ENCODE assay signal across 30 cellular contexts in the genomic region with DNA sequence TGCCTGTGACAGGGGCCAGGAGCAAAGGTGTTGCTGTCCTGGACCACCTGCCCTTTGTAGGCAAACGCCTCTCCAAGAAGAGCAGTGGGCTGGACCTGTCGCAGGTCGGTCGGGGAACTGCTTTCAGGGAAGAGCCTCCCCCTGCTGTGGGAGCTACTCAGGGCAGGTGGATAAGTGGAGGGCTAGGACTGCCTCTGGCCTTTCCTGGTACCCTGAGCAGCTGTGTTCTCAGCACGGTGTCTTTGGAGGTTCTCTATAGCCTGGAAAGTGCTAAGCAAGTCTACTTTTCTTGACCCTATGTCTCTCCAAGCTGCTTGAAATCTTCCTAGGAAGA. TPM values are rescaled to one million over a fixed set of nuclear protein-coding genes. Genes with fewer than 3 reads are reported as not detected.
A peak's percentile ranks its signal among the peaks of the same experiment; 100 is the strongest.
DNase-seq lines count a peak whose midpoint lies in the region; ATAC-seq, FAIRE-seq and TF ChIP-seq lines count a peak whose summit lies in the region.
"Had no signal": no experiment of that assay in that cellular context is flagged by ENCODE, and none has a peak within 500 bp of the region (broad histone marks: within the 10 kb centered on the region; RNA-seq: fewer than 3 reads in every experiment).

No MANE protein-coding gene starts in this region.

- no peak overlapping the region for H3K27ac Mint-ChIP-seq in H9
- H3K27ac Mint-ChIP-seq in stimulated activated effector memory CD8-positive, alpha-beta T cell treated with anti-CD3 and anti-CD28 coated beads, Interleukin-12 subunit alpha, Interleukin-12 subunit beta, amount 100 ng/mL, for 72 hours = peak overlapping the region; percentile 21
- H3K27ac Mint-ChIP-seq: CD14-positive monocyte; CD8-positive, alpha-beta memory T cell had no signal

- TF ChIP-seq CTCF in H9 (conservative IDR thresholded peaks at IDR 0.05) = 0 out of 3 replicates have a peak, but pooled peaks have one; percentile 12
- no peak for TF ChIP-seq CTCF in K562 (IDR thresholded peaks at IDR 0.05 in 2 of 3, conservative IDR thresholded peaks at IDR 0.05 in 1 of 3; ENCODE audit: insufficient read depth in 2 of 3, low read depth in 1 of 3, low read length in 3 of 3)
- TF ChIP-seq CTCF in esophagus muscularis mucosa (IDR thresholded peaks at IDR 0.05) = no peak

- no peaks in the 10 kb centered on the region for H3K9me1 ChIP-seq in K562 (ENCODE audit: control insufficient read depth, insufficient read depth, low read length)

- BruUV-seq in K562 (replicated peaks; lab: Mats Ljungman, UMichigan) = no TSS peak

- no peak overlapping the region for H3K18ac ChIP-seq in H9 (ENCODE audit: insufficient read length, low read depth, low read length)

- POLR2A ChIA-PET in K562 (lab: Yijun Ruan, JAX) = no interaction called here

- no peak overlapping the region for H2BK12ac ChIP-seq in H9 (ENCODE audit: insufficient read length, low read depth, low read length)

- H3K9me3 Mint-ChIP-seq in H9 = no peaks in the 10 kb centered on the region
- H3K9me3 Mint-ChIP-seq in stimulated activated effector memory CD8-positive, alpha-beta T cell treated with anti-CD3 and anti-CD28 coated beads, Interleukin-12 subunit alpha, Interleukin-12 subunit beta, amount 100 ng/mL, for 72 hours = no peaks in the 10 kb centered on the region
- H3K9me3 Mint-ChIP-seq: CD8-positive, alpha-beta memory T cell had no signal

- H3K9ac ChIP-seq in H9 (ENCODE audit: extremely low read depth, insufficient read length, low read length) (no peak overlapping the region), K562 (ENCODE audit: insufficient read depth in 1 of 2, low read depth in 2 of 2, low read length in 2 of 2) (peak overlapping the region in 1 of 2 experiments; percentile 13; a peak in 1 of 4 replicates)
- H3K9ac ChIP-seq: SK-N-SH had no signal

- no peak overlapping the region for H3K4me3 Mint-ChIP-seq in H9
- no peak overlapping the region for H3K4me3 Mint-ChIP-seq in stimulated activated effector memory CD8-positive, alpha-beta T cell treated with anti-CD3 and anti-CD28 coated beads, Interleukin-12 subunit alpha, Interleukin-12 subunit beta, amount 100 ng/mL, for 72 hours
- H3K4me3 Mint-ChIP-seq: CD14-positive monocyte; CD8-positive, alpha-beta memory T cell had no signal

- H3K56ac ChIP-seq in H9 (ENCODE audit: insufficient read length, low read depth, low read length) = no peak overlapping the region

- H4K20me1 ChIP-seq in H9 (ENCODE audit: control insufficient read depth, insufficient read depth, insufficient read length) (no peaks in the 10 kb centered on the region), K562 (replicated peaks; ENCODE audit: control insufficient read depth, insufficient read depth, low read length) (peaks cover 8% of the 10 kb centered on the region; the same call in 1 of the 2 replicates)

- H3K9me3 ChIP-seq in H9 (ENCODE audit: control insufficient read depth, low read depth, low read length) (no peaks in the 10 kb centered on the region), K562 (replicated peaks; ENCODE audit: control insufficient read depth, insufficient read depth, low read depth, low read length) (no peaks in the 10 kb centered on the region), esophagus muscularis mucosa (no peaks in the 10 kb centered on the region)
- H3K9me3 ChIP-seq: BE2C, SK-N-SH had no signal

- in situ Hi-C loops in K562 (cut with MboI) = no loop called here

- CTCF ChIA-PET in K562 (lab: Yijun Ruan, JAX; ENCODE audit: low intra/inter-chr PET ratio) = no interaction called here

- H3K27me3 Mint-ChIP-seq in H9 (ENCODE audit: low read depth) = peaks cover 6% of the 10 kb centered on the region

- TF ChIP-seq POLR2A in K562 (conservative IDR thresholded peaks at IDR 0.05) = no peak
- no peak for TF ChIP-seq POLR2A in esophagus muscularis mucosa (IDR thresholded peaks at IDR 0.05; ENCODE audit: low read depth)

- no peaks in the 10 kb centered on the region for H3K4me1 Mint-ChIP-seq in H9
- no peaks in the 10 kb centered on the region for H3K4me1 Mint-ChIP-seq in stimulated activated effector memory CD8-positive, alpha-beta T cell treated with anti-CD3 and anti-CD28 coated beads, Interleukin-12 subunit alpha, Interleukin-12 subunit beta, amount 100 ng/mL, for 72 hours
- H3K4me1 Mint-ChIP-seq: CD14-positive monocyte; CD8-positive, alpha-beta memory T cell had no signal

- no peak overlapping the region for H3K4ac ChIP-seq in H9 (ENCODE audit: low read depth, low read length)

- no peak overlapping the region for H2BK20ac ChIP-seq in H9 (ENCODE audit: low read depth, low read length, poor library complexity, severe bottlenecking)

- H2AK5ac ChIP-seq in H9 (ENCODE audit: insufficient read length, low read length) = no peak overlapping the region

- H3K4me3 ChIP-seq in K562 (no peak overlapping the region), esophagus muscularis mucosa (no peak overlapping the region)

- ATAC-seq in K562 = peak; percentile 26; the same call in 1 of the 3 replicates
- ATAC-seq in stimulated activated effector memory CD8-positive, alpha-beta T cell treated with anti-CD3 and anti-CD28 coated beads, Interleukin-12 subunit alpha, Interleukin-12 subunit beta, amount 100 ng/mL, for 72 hours = peak; percentile 16

- no peaks in the 10 kb centered on the region for H3K79me1 ChIP-seq in H9 (ENCODE audit: insufficient read depth, low read depth, low read length, poor library complexity, severe bottlenecking)

- TF ChIP-seq EP300 in K562 (IDR thresholded peaks at IDR 0.05; ENCODE audit: low read length) (no peak), esophagus muscularis mucosa (IDR thresholded peaks at IDR 0.05) (no peak)

- H3K4me1 ChIP-seq in H9 (ENCODE audit: insufficient read depth, low read length) = no peaks in the 10 kb centered on the region
- no peaks in the 10 kb centered on the region for H3K4me1 ChIP-seq in K562 (replicated peaks in 1 of 2; ENCODE audit: control insufficient read depth in 2 of 2, insufficient read depth in 2 of 2, low read length in 2 of 2)
- H3K4me1 ChIP-seq in esophagus muscularis mucosa = no peaks in the 10 kb centered on the region
- H3K4me1 ChIP-seq: BE2C had no signal

- no peak overlapping the region for H3K14ac ChIP-seq in H9 (ENCODE audit: insufficient read depth, low read length)

- DNase-seq in NCI-H146 (lab: John Stamatoyannopoulos, UW) (peak; percentile 43), NCI-H146 treated with DMSO at 0.1 percent for 48 hours (lab: John Stamatoyannopoulos, UW; ENCODE audit: unreplicated experiment) (no peak), H9 (peak; percentile 42), K562 (ENCODE audit: extremely low read depth in 1 of 4, low spot score in 3 of 4) (no peak), esophagus muscularis mucosa (ENCODE audit: extremely low spot score) (no peak), EL (no peak)
- DNase-seq in stimulated activated effector memory CD8-positive, alpha-beta T cell treated with anti-CD3 and anti-CD28 coated beads, Interleukin-12 subunit alpha, Interleukin-12 subunit beta, amount 100 ng/mL, for 72 hours (ENCODE audit: low spot score in 2 of 2) = no peak
- DNase-seq: 8988T; ACHN; BE2C; CD8-positive, alpha-beta memory T cell; DMS 273 treated with DMSO at 0.1 percent for 48 hours; DND-41; MV-4-11; NCI-H1105; NCI-H1436 treated with DMSO at 0.1 percent for 48 hours; NCI-H2029; NCI-H2227 treated with DMSO at 0.1 percent for 48 hours; NCI-H510A treated with DMSO at 0.1 percent for 48 hours; NCI-H774; SK-N-SH; SW 1271 had no signal

- H2BK5ac ChIP-seq in H9 (ENCODE audit: insufficient read length, low read length) = no peak overlapping the region

- no peak overlapping the region for H3T11ph ChIP-seq in H9 (ENCODE audit: low read length)

- intact Hi-C loops in K562 (cut with micrococcal nuclease) (no loop called here), esophagus muscularis mucosa (cut with DNase I) (no loop called here)

- H3K36me3 Mint-ChIP-seq in H9 (ENCODE audit: insufficient read depth in 1 of 3, low read depth in 3 of 3) = no peaks in the 10 kb centered on the region
- H3K36me3 Mint-ChIP-seq in stimulated activated effector memory CD8-positive, alpha-beta T cell treated with anti-CD3 and anti-CD28 coated beads, Interleukin-12 subunit alpha, Interleukin-12 subunit beta, amount 100 ng/mL, for 72 hours = no peaks in the 10 kb centered on the region
- H3K36me3 Mint-ChIP-seq: CD14-positive monocyte; CD8-positive, alpha-beta memory T cell had no signal

- FAIRE-seq in K562 (lab: Jason Lieb, UNC) = no peak
- FAIRE-seq: GM18507, H1, RCC 7860 had no signal

- H3K4me2 ChIP-seq in H9 (ENCODE audit: insufficient read depth, insufficient read length, low read length) (no peak overlapping the region), K562 (ENCODE audit: insufficient read depth, low read length) (no peak overlapping the region)
- H3K4me2 ChIP-seq: SK-N-SH had no signal

- no peak for TF ChIP-seq RAD21 in K562 (CRISPR knock-in tag; conservative IDR thresholded peaks at IDR 0.05 in 1 of 2, IDR thresholded peaks at IDR 0.05 in 1 of 2)

- H4K8ac ChIP-seq in H9 (replicated peaks; ENCODE audit: insufficient read length, low read depth, low read length) = no peak overlapping the region

- H3K79me2 ChIP-seq in H9 (ENCODE audit: insufficient read depth, low read length) (no peaks in the 10 kb centered on the region), K562 (ENCODE audit: control insufficient read depth, insufficient read depth, low read length) (no peaks in the 10 kb centered on the region)

- no peaks in the 10 kb centered on the region for H3K36me3 ChIP-seq in K562 (ENCODE audit: control insufficient read depth, insufficient read depth, low read length)
- H3K36me3 ChIP-seq in esophagus muscularis mucosa = no peaks in the 10 kb centered on the region
- H3K36me3 ChIP-seq: BE2C had no signal

- H3K23me2 ChIP-seq in H9 (ENCODE audit: insufficient read length, low read depth, low read length, poor library complexity, severe bottlenecking) = no peaks in the 10 kb centered on the region

- H2BK120ac ChIP-seq in H9 (ENCODE audit: low read depth, low read length, poor library complexity, severe bottlenecking) = no peak overlapping the region

- H3K23ac ChIP-seq in H9 (ENCODE audit: insufficient read length, low read depth, low read length) = no peak overlapping the region

- H3K27me3 ChIP-seq in H9 (ENCODE audit: insufficient read depth, low read length) (no peaks in the 10 kb centered on the region), K562 (ENCODE audit: control insufficient read depth in 2 of 2, insufficient read depth in 2 of 2, low read length in 2 of 2) (peaks cover 51 to 82% of the 10 kb centered on the region in 2 experiments), esophagus muscularis mucosa (peaks cover 0 to 59% (median 0%) of the 10 kb centered on the region in 4 donors)
- H3K27me3 ChIP-seq: BE2C had no signal

- H4K5ac ChIP-seq in H9 (ENCODE audit: insufficient read length, low read depth, low read length) = no peak overlapping the region

- WGBS in H9 (ENCODE audit: extremely low coverage, insufficient read length, low lambda C conversion rate) = no CpG with 5 or more reads among the region's 5 CpGs
- 1% methylated on average over 5 of the region's 5 CpGs for WGBS in K562 (ENCODE audit: insufficient coverage, low coverage, missing lambda C conversion rate)
- 37% methylated on average over 5 of the region's 5 CpGs for WGBS in esophagus muscularis mucosa

- H3K27ac ChIP-seq in H9 (ENCODE audit: insufficient read length, low read depth, low read length) (no peak overlapping the region), K562 (ENCODE audit: extremely low read depth, low read depth, low read length) (no peak overlapping the region), esophagus muscularis mucosa (replicated peaks in 1 of 4) (no peak overlapping the region)

- no peak overlapping the region for H2BK15ac ChIP-seq in H9 (ENCODE audit: low read depth, low read length)

- no peak overlapping the region for H4K91ac ChIP-seq in H9 (ENCODE audit: insufficient read length, low read depth, low read length)

- H2AFZ ChIP-seq in H9 (ENCODE audit: low read length) = no peak overlapping the region
- H2AFZ ChIP-seq in K562 (ENCODE audit: low read depth, low read length) = no peak overlapping the region

RNA-seq across cellular contexts. Expression of a gene that starts 35.0 kb away (rescaled TPM):
- total RNA-seq in H9 (2021) = not detected in 2 replicates
- not detected in 2 replicates for total RNA-seq in K562 (2011; cell fraction: chromatin; rRNA removed; ENCODE audit: low replicate concordance)
- not detected in 2 replicates for total RNA-seq in K562 (2011; cell fraction: nucleolus; rRNA removed)
- total RNA-seq in K562 (2011; cell fraction: nucleoplasm; rRNA removed) = not detected in 2 replicates
- not detected in 2 replicates for total RNA-seq in K562 (2014; rRNA removed)
- not detected in 2 replicates for total RNA-seq in K562 (2014; rRNA removed; fragmentation: Illumina TruSeq; extraction: Trizol)
- not detected in 2 replicates for total RNA-seq in K562 (2015; rRNA removed; fragmentation: Illumina TruSeq; extraction: Trizol)
- 0.11 TPM in 1 of 2 replicates, not detected in the other for total RNA-seq in K562 (2021)
- not detected in 2 replicates for polyA plus RNA-seq in K562 (2011; rRNA removed)
- not detected in 2 replicates for polyA plus RNA-seq in K562 (2011; cell fraction: cytosol; rRNA removed)
- polyA plus RNA-seq in K562 (2011; cell fraction: nucleus; rRNA removed) = not detected in 2 replicates
- polyA plus RNA-seq in K562 (2012) = not detected in 2 replicates
- not detected in 2 replicates for polyA plus RNA-seq in K562 (2014; fragmentation: Illumina TruSeq; extraction: Trizol)
- polyA plus RNA-seq in K562 (2014; fragmentation: Nextera tagmentation; extraction: Ambion mirVana) = not detected
- polyA plus RNA-seq in K562 (2014; rRNA removed) = not detected in 2 replicates
- not detected in 2 replicates for polyA minus RNA-seq in K562 (2011; rRNA and poly(A)+ RNA removed)
- not detected in 2 replicates for polyA minus RNA-seq in K562 (2011; cell fraction: cytosol; rRNA and poly(A)+ RNA removed)
- not detected in 2 replicates for polyA minus RNA-seq in K562 (2011; cell fraction: nucleus; rRNA and poly(A)+ RNA removed)
- total RNA-seq in esophagus muscularis mucosa = not detected
- total RNA-seq: CD8-positive, alpha-beta memory T cell; G401; H1; HT-29; LHCN-M2; MCF 10A had no signal
- polyA plus RNA-seq: CD14-positive monocyte; CD8-positive, alpha-beta memory T cell; H1; SK-N-SH had no signal

Comparison
In these comparisons a context has a peak if more than half of its experiments do, and no peak if none do; other contexts are left out.
1. DNase-seq: peak in NCI-H146 (single experiment) and H9 (single experiment); none in NCI-H146 treated with DMSO at 0.1 percent for 48 hours (single experiment), K562 (0 of 4), stimulated activated effector memory CD8-positive, alpha-beta T cell treated with anti-CD3 and anti-CD28 coated beads, Interleukin-12 subunit alpha, Interleukin-12 subunit beta, amount 100 ng/mL, for 72 hours (0 of 2), esophagus muscularis mucosa (single experiment) and EL (single experiment).